In genomic region chr17:44905006-44906000, GRCh38 we compare ENCODE assay signal across 18 cellular contexts. TPM values are rescaled to one million over a fixed set of nuclear protein-coding genes. Genes with fewer than 3 reads are reported as not detected.
A peak's percentile ranks its signal among the peaks of the same experiment; 100 is the strongest.
DNase-seq lines count a peak whose midpoint lies in the region; ATAC-seq and TF ChIP-seq lines count a peak whose summit lies in the region.
"Had no signal": no experiment of that assay in that cellular context is flagged by ENCODE, and none has a peak within 500 bp of the region (broad histone marks: within the 10 kb centered on the region; RNA-seq: fewer than 3 reads in every experiment).

No MANE protein-coding gene starts in this region.

- H3K27ac ChIP-seq in AG04450 (ENCODE audit: low read depth, low read length) (peak overlapping the region; percentile 82), colonic mucosa (no peak overlapping the region), A673 (ENCODE audit: low read depth, low read length, poor library complexity, severe bottlenecking) (no peak overlapping the region)
- H3K27ac ChIP-seq: vagina had no signal

- H3K4me3 ChIP-seq in AG04450 (ENCODE audit: low read depth, low read length) (no peak overlapping the region), colonic mucosa (no peak overlapping the region), A673 (ENCODE audit: low read depth, low read length, poor library complexity, severe bottlenecking) (no peak overlapping the region)
- H3K4me3 ChIP-seq: vagina had no signal

- ATAC-seq in HG03457 (IDR thresholded peaks at IDR 0.05; ENCODE audit: unreplicated experiment) (no peak), GM19395 (IDR thresholded peaks at IDR 0.05; ENCODE audit: unreplicated experiment) (no peak)
- ATAC-seq: activated CD8-positive, alpha-beta T cell treated with anti-CD3 and anti-CD28 coated beads, Interleukin-2, amount 10 ng/mL, durations not matched to agents 7 days and 5 days had no signal

- DNase-seq in AG04450 (ENCODE audit: low read depth, low spot score): no peak
- DNase-seq in HT-29 (ENCODE audit: low spot score): peak; percentile 60
- peak; percentile 73 for DNase-seq in colonic mucosa
- peak; percentile 17 for DNase-seq in midbrain (lab: John Stamatoyannopoulos, UW)
- no peak for DNase-seq in A673 (ENCODE audit: low spot score)
- DNase-seq in RPMI8226: no peak
- DNase-seq: activated CD8-positive, alpha-beta T cell treated with anti-CD3 and anti-CD28 coated beads, Interleukin-2, amount 10 ng/mL, durations not matched to agents 7 days and 5 days; activated gamma-delta T cell treated with Interleukin-2 at 50 U/mL for 16 hours; NCI-H1417 treated with DMSO at 0.1 percent for 48 hours; NCI-H510A treated with DMSO at 0.1 percent for 48 hours; stimulated activated CD4-positive, alpha-beta T cell treated with anti-CD3 and anti-CD28 coated beads, Interleukin-2, amount 100 ng/mL, for 24 hours had no signal

- H3K36me3 ChIP-seq in colonic mucosa (no peaks in the 10 kb centered on the region), A673 (ENCODE audit: insufficient read depth, low read length, poor library complexity, severe bottlenecking) (no peaks in the 10 kb centered on the region)
- H3K36me3 ChIP-seq: vagina had no signal

- POLR2A ChIA-PET in AG04450 (lab: Yijun Ruan, JAX) (no interaction called here), A673 (lab: Charles Lee; ENCODE audit: low non-redundant PET) (no interaction called here)

- BruUV-seq in A673 (replicated peaks; lab: Mats Ljungman, UMichigan): no TSS peak

- H3K27me3 ChIP-seq in AG04450 (ENCODE audit: control insufficient read depth, insufficient read depth, low read length) (no peaks in the 10 kb centered on the region), colonic mucosa (no peaks in the 10 kb centered on the region), A673 (replicated peaks; ENCODE audit: insufficient read depth, low read depth, low read length, poor library complexity) (no peaks in the 10 kb centered on the region)
- H3K27me3 ChIP-seq: vagina had no signal

- H3K4me1 ChIP-seq in colonic mucosa (peaks cover 3% of the 10 kb centered on the region), A673 (ENCODE audit: insufficient read depth, low read length, poor library complexity, severe bottlenecking) (peaks cover 13% of the 10 kb centered on the region)

- TF ChIP-seq CTCF in AG04450 (IDR thresholded peaks at IDR 0.05; ENCODE audit: low read depth, low read length): no peak
- TF ChIP-seq CTCF in colonic mucosa (IDR thresholded peaks at IDR 0.05): no peak
- TF ChIP-seq CTCF in A673 (conservative IDR thresholded peaks at IDR 0.05; ENCODE audit: low read depth, low read length): no peak

- H3K9ac ChIP-seq in colonic mucosa (ENCODE audit: low read depth in 2 of 2, low read length in 2 of 2): peak overlapping the region in 1 of 2 donors; percentile 70

- H3K9me3 ChIP-seq in AG04450 (ENCODE audit: control insufficient read depth, insufficient read depth, low read length): peaks cover 3% of the 10 kb centered on the region; the same call in 1 of the 2 replicates
- H3K9me3 ChIP-seq in colonic mucosa: no peaks in the 10 kb centered on the region
- no peaks in the 10 kb centered on the region for H3K9me3 ChIP-seq in A673 (ENCODE audit: low read depth, low read length, poor library complexity, severe bottlenecking)
- H3K9me3 ChIP-seq: vagina had no signal

- CTCF ChIA-PET in AG04450 (lab: Charles Lee): interaction anchor here (0.8 to 1.6 kb wide), 4 partner anchors 114 to 230 kb away, joined by 3 to 9 read pairs (median 4); partner anchors contain the start of gene ACBD4
- CTCF ChIA-PET in A673 (lab: Charles Lee): no interaction called here

- intact Hi-C loops in colonic mucosa (cut with DNase I): no loop called here
- intact Hi-C loops in A673 (cut with micrococcal nuclease; ENCODE audit: unreplicated experiment): no loop called here

RNA-seq across cellular contexts. Expression of gene EFTUD2, which starts 6.1 kb away (rescaled TPM):
- polyA plus RNA-seq in AG04450 (2011; rRNA removed): 123 and 147 TPM in 2 replicates
- polyA minus RNA-seq in AG04450 (2011; rRNA and poly(A)+ RNA removed): 175 and 196 TPM in 2 replicates
- 142 and 143 TPM in 2 replicates for total RNA-seq in HT-29 (2014; rRNA removed; shearing (Covaris generic))
- total RNA-seq in colonic mucosa (100 to 1,000 TPM in 1 of 2 donors, 10 to 100 TPM in 1; 74.8 to 109 TPM), A673 (2021) (133 and 144 TPM in 2 replicates)

RNA-seq across cellular contexts. Expression of gene GFAP, which starts 10.0 kb away (rescaled TPM):
- polyA plus RNA-seq in AG04450 (2011; rRNA removed): 0.40 and 0.46 TPM in 2 replicates
- polyA minus RNA-seq in AG04450 (2011; rRNA and poly(A)+ RNA removed): 0.61 TPM in 1 of 2 replicates, not detected in the other
- total RNA-seq in HT-29 (2014; rRNA removed; shearing (Covaris generic)): 0.29 and 0.46 TPM in 2 replicates
- total RNA-seq in colonic mucosa (under 1 TPM in 1 of 2 donors, not detected in 1; 0.20 TPM), A673 (2021) (not detected in 2 replicates)
- total RNA-seq: activated CD8-positive, alpha-beta T cell treated with anti-CD3 and anti-CD28 coated beads, Interleukin-2, amount 10 ng/mL, durations not matched to agents 7 days and 5 days; lung microvascular endothelial cell; vagina had no signal

RNA-seq across cellular contexts. Expression of gene KIF18B, which starts 42.3 kb away (rescaled TPM):
- polyA plus RNA-seq in AG04450 (2011; rRNA removed): 2.4 and 2.6 TPM in 2 replicates
- polyA minus RNA-seq in AG04450 (2011; rRNA and poly(A)+ RNA removed): 9.5 and 13.3 TPM in 2 replicates
- total RNA-seq in HT-29 (2014; rRNA removed; shearing (Covaris generic)): 12.2 and 14.8 TPM in 2 replicates
- total RNA-seq in colonic mucosa: 10 to 100 TPM in 1 of 2 donors, 1 to 10 TPM in 1; 5.7 to 45.5 TPM
- total RNA-seq in A673 (2021): 49.4 and 54.3 TPM in 2 replicates
- polyA plus RNA-seq: IgD-negative memory B cell had no signal

RNA-seq across cellular contexts. Expression of gene HIGD1B, which starts 57.6 kb away (rescaled TPM):
- polyA plus RNA-seq in AG04450 (2011; rRNA removed): not detected in 2 replicates
- not detected in 2 replicates for polyA minus RNA-seq in AG04450 (2011; rRNA and poly(A)+ RNA removed)
- not detected in 2 replicates for total RNA-seq in HT-29 (2014; rRNA removed; shearing (Covaris generic))
- under 1 TPM in 1 of 2 donors, not detected in 1; 0.53 TPM for total RNA-seq in colonic mucosa
- total RNA-seq in A673 (2021): not detected in 2 replicates
- total RNA-seq: activated CD8-positive, alpha-beta T cell treated with anti-CD3 and anti-CD28 coated beads, Interleukin-2, amount 10 ng/mL, durations not matched to agents 7 days and 5 days; epithelial cell of proximal tubule; lung microvascular endothelial cell; pulmonary artery endothelial cell; vagina had no signal
- polyA plus RNA-seq: IgD-negative memory B cell had no signal

Comparison
In these comparisons a context has a peak if more than half of its experiments do, and no peak if none do; other contexts are left out.
1. DNase-seq: peak in HT-29 (single experiment), colonic mucosa (single experiment) and midbrain (single experiment); none in AG04450 (single experiment), A673 (single experiment) and RPMI8226 (single experiment).